ENCODE assay signal across 19 cellular contexts in the genomic region with DNA sequence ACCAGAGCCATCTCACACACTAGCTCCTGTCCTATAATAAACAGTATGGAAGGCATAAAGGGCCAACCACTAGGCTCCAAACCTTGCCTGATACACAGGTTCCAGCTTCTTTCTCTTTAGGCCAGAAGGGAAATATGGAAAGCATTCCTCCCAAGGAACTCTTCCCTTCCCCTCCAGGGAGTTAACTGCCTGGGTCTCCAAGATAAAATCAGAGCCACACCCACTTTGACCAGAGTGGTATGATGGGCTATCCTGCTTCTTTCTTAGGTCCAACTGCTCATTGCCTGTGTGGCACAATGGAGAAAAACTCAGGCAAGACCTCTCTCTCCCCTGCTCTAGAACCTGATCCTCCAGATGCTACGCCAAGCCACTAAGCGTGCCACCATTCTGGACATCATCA. TPM values are rescaled to one million over a fixed set of nuclear protein-coding genes. Genes with fewer than 3 reads are reported as not detected.
A peak's percentile ranks its signal among the peaks of the same experiment; 100 is the strongest.
DNase-seq lines count a peak whose midpoint lies in the region; ATAC-seq and TF ChIP-seq lines count a peak whose summit lies in the region.
"Had no signal": no experiment of that assay in that cellular context is flagged by ENCODE, and none has a peak within 500 bp of the region (broad histone marks: within the 10 kb centered on the region; RNA-seq: fewer than 3 reads in every experiment).

No MANE protein-coding gene starts in this region.

- H3K27me3 Mint-ChIP-seq in activated CD8-positive, alpha-beta T cell treated with anti-CD3 and anti-CD28 coated beads for 36 hours: no peaks in the 10 kb centered on the region
- no peaks in the 10 kb centered on the region for H3K27me3 Mint-ChIP-seq in activated CD8-positive, alpha-beta T cell treated with anti-CD3 and anti-CD28 coated beads, Interleukin-2, amount 10 ng/mL, durations not matched to agents 7 days and 5 days (ENCODE audit: low read depth)

- intact Hi-C loops in activated CD8-positive, alpha-beta T cell treated with anti-CD3 and anti-CD28 coated beads for 36 hours (cut with micrococcal nuclease): no loop called here

- H3K27ac ChIP-seq in coronary artery: no peak overlapping the region
- H3K27ac ChIP-seq: 22Rv1; BLaER1 treated with 17β-estradiol and CSF1 and Interleukin-3, amounts not matched to agents 10 nM and 100 nM; KMS-11; PC-9; SJCRH30 had no signal

- POLR2A ChIA-PET in activated CD8-positive, alpha-beta T cell treated with anti-CD3 and anti-CD28 coated beads for 36 hours (lab: Charles Lee): interaction anchor here (1.0 to 8.5 kb wide), 5 partner anchors 8 to 52 kb away, joined by 3 to 58 read pairs (median 5); a partner anchor contains a TSS
- POLR2A ChIA-PET in activated CD8-positive, alpha-beta T cell treated with anti-CD3 and anti-CD28 coated beads, Interleukin-2, amount 10 ng/mL, durations not matched to agents 7 days and 5 days (lab: Charles Lee): interaction anchor here (1.0 to 4.1 kb wide), 3 partner anchors 8 to 94 kb away, joined by 3 to 23 read pairs (median 3); a partner anchor contains a TSS

- peaks cover 50% of the 10 kb centered on the region for H3K4me1 Mint-ChIP-seq in activated CD8-positive, alpha-beta T cell treated with anti-CD3 and anti-CD28 coated beads for 36 hours (ENCODE audit: low read depth)
- peaks cover 25% of the 10 kb centered on the region for H3K4me1 Mint-ChIP-seq in activated CD8-positive, alpha-beta T cell treated with anti-CD3 and anti-CD28 coated beads, Interleukin-2, amount 10 ng/mL, durations not matched to agents 7 days and 5 days (ENCODE audit: low read depth)

- H3K4me3 ChIP-seq in coronary artery: no peak overlapping the region
- H3K4me3 ChIP-seq: BLaER1 treated with 17β-estradiol and CSF1 and Interleukin-3, amounts not matched to agents 10 nM and 100 nM; HAP-1; PC-9; SJCRH30 had no signal

- H3K36me3 Mint-ChIP-seq in activated CD8-positive, alpha-beta T cell treated with anti-CD3 and anti-CD28 coated beads for 36 hours (ENCODE audit: low read depth): peaks cover 73% of the 10 kb centered on the region
- H3K36me3 Mint-ChIP-seq in activated CD8-positive, alpha-beta T cell treated with anti-CD3 and anti-CD28 coated beads, Interleukin-2, amount 10 ng/mL, durations not matched to agents 7 days and 5 days (ENCODE audit: low read depth): peaks cover 78% of the 10 kb centered on the region

- H3K4me3 Mint-ChIP-seq in activated CD8-positive, alpha-beta T cell treated with anti-CD3 and anti-CD28 coated beads for 36 hours: no peak overlapping the region
- no peak overlapping the region for H3K4me3 Mint-ChIP-seq in activated CD8-positive, alpha-beta T cell treated with anti-CD3 and anti-CD28 coated beads, Interleukin-2, amount 10 ng/mL, durations not matched to agents 7 days and 5 days

- no peak for TF ChIP-seq CTCF in activated CD8-positive, alpha-beta T cell treated with anti-CD3 and anti-CD28 coated beads for 36 hours (IDR thresholded peaks at IDR 0.05)
- TF ChIP-seq CTCF in coronary artery (IDR thresholded peaks at IDR 0.05): no peak

- peak overlapping the region; percentile 60 for H3K27ac Mint-ChIP-seq in activated CD8-positive, alpha-beta T cell treated with anti-CD3 and anti-CD28 coated beads for 36 hours
- no peak overlapping the region for H3K27ac Mint-ChIP-seq in activated CD8-positive, alpha-beta T cell treated with anti-CD3 and anti-CD28 coated beads, Interleukin-2, amount 10 ng/mL, durations not matched to agents 7 days and 5 days

- CTCF ChIA-PET in activated CD8-positive, alpha-beta T cell treated with anti-CD3 and anti-CD28 coated beads for 36 hours (lab: Charles Lee): interaction anchor here (1.6 kb wide), 1 partner anchor 101 kb away, joined by 5 read pairs; no protein-coding TSS in a partner anchor
- CTCF ChIA-PET in activated CD8-positive, alpha-beta T cell treated with anti-CD3 and anti-CD28 coated beads, Interleukin-2, amount 10 ng/mL, durations not matched to agents 7 days and 5 days (lab: Charles Lee): no interaction called here

- no peak for ATAC-seq in activated CD8-positive, alpha-beta T cell treated with anti-CD3 and anti-CD28 coated beads for 36 hours
- ATAC-seq in activated CD8-positive, alpha-beta T cell treated with anti-CD3 and anti-CD28 coated beads, Interleukin-2, amount 10 ng/mL, durations not matched to agents 7 days and 5 days: no peak

- peaks cover 5% of the 10 kb centered on the region for H3K9me3 Mint-ChIP-seq in activated CD8-positive, alpha-beta T cell treated with anti-CD3 and anti-CD28 coated beads for 36 hours
- peaks cover 5% of the 10 kb centered on the region for H3K9me3 Mint-ChIP-seq in activated CD8-positive, alpha-beta T cell treated with anti-CD3 and anti-CD28 coated beads, Interleukin-2, amount 10 ng/mL, durations not matched to agents 7 days and 5 days (ENCODE audit: insufficient read depth)

- DNase-seq in activated CD8-positive, alpha-beta T cell treated with anti-CD3 and anti-CD28 coated beads for 36 hours: no peak
- no peak for DNase-seq in activated CD8-positive, alpha-beta T cell treated with anti-CD3 and anti-CD28 coated beads, Interleukin-2, amount 10 ng/mL, durations not matched to agents 7 days and 5 days
- DNase-seq in OCI-M1 (lab: John Stamatoyannopoulos, UW): peak; percentile 3
- peak; percentile 29 for DNase-seq in coronary artery (ENCODE audit: low spot score)
- DNase-seq in stimulated activated CD8-positive, alpha-beta memory T cell treated with anti-CD3 and anti-CD28 coated beads, Interleukin-4, amount 100 ng/mL, for 48 hours: peak; percentile 2
- DNase-seq in AG08395 (ENCODE audit: low spot score): no peak
- no peak for DNase-seq in NCI-H1048 (lab: John Stamatoyannopoulos, UW)
- DNase-seq in GOT3 (lab: John Stamatoyannopoulos, UW): no peak
- DNase-seq: DMS 273 treated with DMSO at 0.1 percent for 48 hours, GDM1, NCI-H1092, NCI-H510A treated with DMSO at 0.1 percent for 48 hours, NCI-H82, PC-9, SJCRH30 had no signal

RNA-seq across cellular contexts. Expression of a gene that starts 2.1 kb away (rescaled TPM):
- total RNA-seq in activated CD8-positive, alpha-beta T cell treated with anti-CD3 and anti-CD28 coated beads for 36 hours: under 1 TPM in 1 of 2 experiments, not detected in 1; 0.18 TPM
- not detected for total RNA-seq in activated CD8-positive, alpha-beta T cell treated with anti-CD3 and anti-CD28 coated beads, Interleukin-2, amount 10 ng/mL, durations not matched to agents 7 days and 5 days
- total RNA-seq: PC-9 had no signal

RNA-seq across cellular contexts. Expression of a gene that starts 5.7 kb away (rescaled TPM):
- 10 to 100 TPM; 55.6 to 61.8 TPM for total RNA-seq in activated CD8-positive, alpha-beta T cell treated with anti-CD3 and anti-CD28 coated beads for 36 hours
- total RNA-seq in activated CD8-positive, alpha-beta T cell treated with anti-CD3 and anti-CD28 coated beads, Interleukin-2, amount 10 ng/mL, durations not matched to agents 7 days and 5 days: 10 to 100 TPM; 83.2 to 93.4 TPM

RNA-seq across cellular contexts. Expression of a gene that starts 8.2 kb away (rescaled TPM):
- total RNA-seq in activated CD8-positive, alpha-beta T cell treated with anti-CD3 and anti-CD28 coated beads for 36 hours: 10 to 100 TPM; 11.2 to 11.3 TPM
- total RNA-seq in activated CD8-positive, alpha-beta T cell treated with anti-CD3 and anti-CD28 coated beads, Interleukin-2, amount 10 ng/mL, durations not matched to agents 7 days and 5 days: 10 to 100 TPM; 16.9 to 18.2 TPM

RNA-seq across cellular contexts. Expression of a gene that starts 12.4 kb away (rescaled TPM):
- total RNA-seq in activated CD8-positive, alpha-beta T cell treated with anti-CD3 and anti-CD28 coated beads for 36 hours: 10 to 100 TPM; 16.3 to 18.0 TPM
- 10 to 100 TPM; 29.3 to 32.8 TPM for total RNA-seq in activated CD8-positive, alpha-beta T cell treated with anti-CD3 and anti-CD28 coated beads, Interleukin-2, amount 10 ng/mL, durations not matched to agents 7 days and 5 days

RNA-seq across cellular contexts. Expression of a gene that starts 19.0 kb away (rescaled TPM):
- total RNA-seq in activated CD8-positive, alpha-beta T cell treated with anti-CD3 and anti-CD28 coated beads for 36 hours: 100 to 1,000 TPM in 1 of 2 experiments, 10 to 100 TPM in 1; 98.4 to 102 TPM
- total RNA-seq in activated CD8-positive, alpha-beta T cell treated with anti-CD3 and anti-CD28 coated beads, Interleukin-2, amount 10 ng/mL, durations not matched to agents 7 days and 5 days: 10 to 100 TPM; 56.3 to 60.1 TPM

Comparison
In these comparisons a context has a peak if more than half of its experiments do, and no peak if none do; other contexts are left out.
1. DNase-seq: peak in OCI-M1 (single experiment), coronary artery (single experiment) and stimulated activated CD8-positive, alpha-beta memory T cell treated with anti-CD3 and anti-CD28 coated beads, Interleukin-4, amount 100 ng/mL, for 48 hours (single experiment); none in activated CD8-positive, alpha-beta T cell treated with anti-CD3 and anti-CD28 coated beads for 36 hours (single experiment), activated CD8-positive, alpha-beta T cell treated with anti-CD3 and anti-CD28 coated beads, Interleukin-2, amount 10 ng/mL, durations not matched to agents 7 days and 5 days (single experiment), AG08395 (single experiment), NCI-H1048 (single experiment) and GOT3 (single experiment).